10 cellular contexts compared by ENCODE assay signal in the genomic region with DNA sequence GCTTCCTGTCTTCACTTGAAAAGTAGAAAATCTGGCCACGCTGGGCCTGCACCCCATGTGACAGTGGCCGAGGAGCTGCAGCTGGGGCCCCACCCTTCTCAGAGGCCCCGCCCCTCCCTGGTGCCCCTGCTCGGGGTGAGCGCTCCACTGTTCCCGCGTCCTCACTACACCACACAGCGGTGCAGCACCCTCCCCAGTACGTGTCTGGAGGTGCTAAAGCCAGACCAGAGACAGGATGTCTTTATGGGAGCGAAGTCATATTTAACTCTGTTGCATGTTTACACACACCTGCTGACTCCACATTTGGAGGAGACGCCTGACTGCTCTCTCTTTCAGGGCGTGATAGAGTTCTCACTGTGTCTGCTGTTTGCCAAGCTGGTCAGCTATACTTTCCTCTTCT. TPM values are rescaled to one million over a fixed set of nuclear protein-coding genes. Genes with fewer than 3 reads are reported as not detected.
DNase-seq lines count a peak whose midpoint lies in the region; ATAC-seq and TF ChIP-seq lines count a peak whose summit lies in the region.
"Had no signal": no experiment of that assay in that cellular context is flagged by ENCODE, and none has a peak within 500 bp of the region (broad histone marks: within the 10 kb centered on the region; RNA-seq: fewer than 3 reads in every experiment).

No MANE protein-coding gene starts in this region.

- no peak overlapping the region for H3K4me2 ChIP-seq in MM.1S (ENCODE audit: low read depth, low read length)
- no peak overlapping the region for H3K4me2 ChIP-seq in GM23338

- H2AFZ ChIP-seq in MM.1S (ENCODE audit: low read length) (no peak overlapping the region), GM23338 (no peak overlapping the region)

- H3K4me1 ChIP-seq in MM.1S (ENCODE audit: low read length) = no peaks in the 10 kb centered on the region
- no peaks in the 10 kb centered on the region for H3K4me1 ChIP-seq in GM23338 (ENCODE audit: insufficient read depth)
- H3K4me1 ChIP-seq: adrenal gland had no signal

- no peaks in the 10 kb centered on the region for H3K9me3 Mint-ChIP-seq in activated naive CD4-positive, alpha-beta T cell treated with anti-CD3 and anti-CD28 coated beads, Interleukin-2, amount 10 ng/mL, durations not matched to agents 7 days and 5 days
- H3K9me3 Mint-ChIP-seq in effector memory CD8-positive, alpha-beta T cell = no peaks in the 10 kb centered on the region
- no peaks in the 10 kb centered on the region for H3K9me3 Mint-ChIP-seq in GM23338
- H3K9me3 Mint-ChIP-seq in T-helper 2 cell treated with Interferon-gamma antibody and Interleukin-4, amounts not matched to agents 5 μg/mL and 100 μg/mL, for 36 hours = no peaks in the 10 kb centered on the region

- 0 out of 2 replicates have a peak, but pooled peaks cover 4% of the 10 kb centered on the region for H4K20me1 ChIP-seq in MM.1S (ENCODE audit: insufficient read depth, low read length)
- H4K20me1 ChIP-seq in GM23338 (replicated peaks; ENCODE audit: insufficient read depth) = no peaks in the 10 kb centered on the region; the same call in 1 of the 2 replicates

- H3K9me2 ChIP-seq in MM.1S (replicated peaks; ENCODE audit: insufficient read depth, low read length) (no peaks in the 10 kb centered on the region), GM23338 (ENCODE audit: insufficient read depth) (no peaks in the 10 kb centered on the region)

- H3K4me3 Mint-ChIP-seq in activated naive CD4-positive, alpha-beta T cell treated with anti-CD3 and anti-CD28 coated beads, Interleukin-2, amount 10 ng/mL, durations not matched to agents 7 days and 5 days = no peak overlapping the region
- H3K4me3 Mint-ChIP-seq in effector memory CD8-positive, alpha-beta T cell = no peak overlapping the region
- H3K4me3 Mint-ChIP-seq in GM23338 = no peak overlapping the region
- no peak overlapping the region for H3K4me3 Mint-ChIP-seq in T-helper 2 cell treated with Interferon-gamma antibody and Interleukin-4, amounts not matched to agents 5 μg/mL and 100 μg/mL, for 36 hours

- H3K4me1 Mint-ChIP-seq in activated naive CD4-positive, alpha-beta T cell treated with anti-CD3 and anti-CD28 coated beads, Interleukin-2, amount 10 ng/mL, durations not matched to agents 7 days and 5 days = no peaks in the 10 kb centered on the region
- peaks cover 0 to 10% of the 10 kb centered on the region in 2 donors for H3K4me1 Mint-ChIP-seq in effector memory CD8-positive, alpha-beta T cell (ENCODE audit: low read depth in 2 of 2)
- no peaks in the 10 kb centered on the region for H3K4me1 Mint-ChIP-seq in GM23338
- no peaks in the 10 kb centered on the region for H3K4me1 Mint-ChIP-seq in T-helper 2 cell treated with Interferon-gamma antibody and Interleukin-4, amounts not matched to agents 5 μg/mL and 100 μg/mL, for 36 hours (ENCODE audit: low read depth)

- no peak overlapping the region for H3K4me3 ChIP-seq in MM.1S (ENCODE audit: low read length)
- no peak overlapping the region for H3K4me3 ChIP-seq in GM23338
- H3K4me3 ChIP-seq: adrenal gland had no signal

- ATAC-seq in effector memory CD8-positive, alpha-beta T cell (replicated peaks) = no peak
- no peak; the same call in 2 of the 3 replicates for ATAC-seq in GM23338

- DNase-seq in activated naive CD4-positive, alpha-beta T cell treated with anti-CD3 and anti-CD28 coated beads, Interleukin-2, amount 10 ng/mL, durations not matched to agents 7 days and 5 days = no peak
- DNase-seq in activated naive CD4-positive, alpha-beta T cell treated with Interleukin-2 at 50 U/mL for 16 hours = no peak
- DNase-seq in MM.1S (peak; percentile 29), ureter (ENCODE audit: low spot score) (peak; percentile 65), GM23338 (ENCODE audit: low spot score) (no peak), KBM-7 (no peak)
- no peak for DNase-seq in effector memory CD8-positive, alpha-beta T cell
- DNase-seq in T-helper 2 cell treated with Interferon-gamma antibody and Interleukin-4, amounts not matched to agents 5 μg/mL and 100 μg/mL, for 36 hours (ENCODE audit: low spot score) = no peak
- DNase-seq: IMR-90 had no signal

- H3K79me2 ChIP-seq in MM.1S (ENCODE audit: low read length) = no peaks in the 10 kb centered on the region
- no peaks in the 10 kb centered on the region for H3K79me2 ChIP-seq in GM23338 (replicated peaks; ENCODE audit: insufficient read depth)

- TF ChIP-seq CTCF in MM.1S (IDR thresholded peaks at IDR 0.05; ENCODE audit: low read length) = no peak
- TF ChIP-seq CTCF in GM23338 (conservative IDR thresholded peaks at IDR 0.05; ENCODE audit: low read depth in 2 of 2) = no peak

- no peaks in the 10 kb centered on the region for H3K27me3 Mint-ChIP-seq in activated naive CD4-positive, alpha-beta T cell treated with anti-CD3 and anti-CD28 coated beads, Interleukin-2, amount 10 ng/mL, durations not matched to agents 7 days and 5 days
- no peaks in the 10 kb centered on the region for H3K27me3 Mint-ChIP-seq in effector memory CD8-positive, alpha-beta T cell
- peaks cover 8% of the 10 kb centered on the region for H3K27me3 Mint-ChIP-seq in GM23338 (ENCODE audit: insufficient read depth, low read depth, poor library complexity)
- no peaks in the 10 kb centered on the region for H3K27me3 Mint-ChIP-seq in T-helper 2 cell treated with Interferon-gamma antibody and Interleukin-4, amounts not matched to agents 5 μg/mL and 100 μg/mL, for 36 hours (ENCODE audit: low read depth)

- H3K27me3 ChIP-seq in MM.1S (replicated peaks; ENCODE audit: insufficient read depth, low read length) (peaks cover 79% of the 10 kb centered on the region), GM23338 (ENCODE audit: insufficient read depth) (no peaks in the 10 kb centered on the region)
- H3K27me3 ChIP-seq: adrenal gland had no signal

- CTCF ChIA-PET in activated naive CD4-positive, alpha-beta T cell treated with anti-CD3 and anti-CD28 coated beads, Interleukin-2, amount 10 ng/mL, durations not matched to agents 7 days and 5 days (lab: Charles Lee) = no interaction called here

- H3K9me3 ChIP-seq in MM.1S (replicated peaks; ENCODE audit: insufficient read depth, low read length) = no peaks in the 10 kb centered on the region
- H3K9me3 ChIP-seq: adrenal gland had no signal

- peak overlapping the region; percentile 65 for H3K27ac Mint-ChIP-seq in activated naive CD4-positive, alpha-beta T cell treated with anti-CD3 and anti-CD28 coated beads, Interleukin-2, amount 10 ng/mL, durations not matched to agents 7 days and 5 days
- H3K27ac Mint-ChIP-seq in effector memory CD8-positive, alpha-beta T cell = peak overlapping the region; percentile 2 to 58
- H3K27ac Mint-ChIP-seq in GM23338 = no peak overlapping the region
- no peak overlapping the region for H3K27ac Mint-ChIP-seq in T-helper 2 cell treated with Interferon-gamma antibody and Interleukin-4, amounts not matched to agents 5 μg/mL and 100 μg/mL, for 36 hours

- H3K36me3 ChIP-seq in MM.1S (replicated peaks; ENCODE audit: insufficient read depth, low read length) = no peaks in the 10 kb centered on the region
- H3K36me3 ChIP-seq in GM23338 (ENCODE audit: insufficient read depth) = no peaks in the 10 kb centered on the region

- H3K36me3 Mint-ChIP-seq in activated naive CD4-positive, alpha-beta T cell treated with anti-CD3 and anti-CD28 coated beads, Interleukin-2, amount 10 ng/mL, durations not matched to agents 7 days and 5 days = peaks cover 17% of the 10 kb centered on the region
- H3K36me3 Mint-ChIP-seq in effector memory CD8-positive, alpha-beta T cell (ENCODE audit: insufficient read depth) = peaks cover 27% of the 10 kb centered on the region
- peaks cover 66% of the 10 kb centered on the region for H3K36me3 Mint-ChIP-seq in GM23338 (ENCODE audit: low read depth)
- no peaks in the 10 kb centered on the region for H3K36me3 Mint-ChIP-seq in T-helper 2 cell treated with Interferon-gamma antibody and Interleukin-4, amounts not matched to agents 5 μg/mL and 100 μg/mL, for 36 hours (ENCODE audit: low read depth)

- H3K27ac ChIP-seq in MM.1S (ENCODE audit: low read length) (no peak overlapping the region), GM23338 (ENCODE audit: low read depth) (no peak overlapping the region)
- H3K27ac ChIP-seq: adrenal gland had no signal

- H3F3A ChIP-seq in MM.1S (ENCODE audit: insufficient read depth, low read length) = no peaks in the 10 kb centered on the region
- no peaks in the 10 kb centered on the region for H3F3A ChIP-seq in GM23338 (replicated peaks; ENCODE audit: low read depth)

- in situ Hi-C loops in KBM-7 (cut with MboI; ENCODE audit: low pct_unique_long_range_greater_than_20kb, low sequenced_read_pairs) = loop anchor here (25.0 kb wide), 1 partner anchor 101 kb away; a partner anchor contains a TSS

- H3K9ac ChIP-seq in MM.1S (ENCODE audit: low read length) = no peak overlapping the region

TF ChIP-seq in GM23338, 12 proteins besides CTCF, POLR2A, EP300 and RAD21 (continues in another document):
- TF ChIP-seq CREB1 (CRISPR knock-in tag; IDR thresholded peaks at IDR 0.05; ENCODE audit: low read depth) = no peak

RNA-seq across cellular contexts. Expression of a gene that starts 48.1 kb away (rescaled TPM):
- total RNA-seq in ureter = 48.0 TPM
- total RNA-seq in GM23338 (2014; rRNA removed; shearing (Covaris generic)) = 25.2 and 30.3 TPM in 2 replicates
- 11.0 and 14.0 TPM in 2 replicates for polyA plus RNA-seq in GM23338 (2016; fragmentation: Nextera tagmentation; extraction: Ambion mirVana)

Comparison
In these comparisons a context has a peak if more than half of its experiments do, and no peak if none do; other contexts are left out.
1. DNase-seq: peak in MM.1S (single experiment) and ureter (single experiment); none in activated naive CD4-positive, alpha-beta T cell treated with anti-CD3 and anti-CD28 coated beads, Interleukin-2, amount 10 ng/mL, durations not matched to agents 7 days and 5 days (single experiment), activated naive CD4-positive, alpha-beta T cell treated with Interleukin-2 at 50 U/mL for 16 hours (single experiment), effector memory CD8-positive, alpha-beta T cell (0 of 3), GM23338 (single experiment), KBM-7 (single experiment) and T-helper 2 cell treated with Interferon-gamma antibody and Interleukin-4, amounts not matched to agents 5 μg/mL and 100 μg/mL, for 36 hours (single experiment).
2. H3K27ac Mint-ChIP-seq: peak in activated naive CD4-positive, alpha-beta T cell treated with anti-CD3 and anti-CD28 coated beads, Interleukin-2, amount 10 ng/mL, durations not matched to agents 7 days and 5 days (single experiment) and effector memory CD8-positive, alpha-beta T cell (2 of 2); none in GM23338 (single experiment) and T-helper 2 cell treated with Interferon-gamma antibody and Interleukin-4, amounts not matched to agents 5 μg/mL and 100 μg/mL, for 36 hours (single experiment).